ENCODE assay signal across 8 cellular contexts in genomic region chr4:111937368-111937767, GRCh38.
DNase-seq lines count a peak whose midpoint lies in the region; ATAC-seq, FAIRE-seq and TF ChIP-seq lines count a peak whose summit lies in the region.

No MANE protein-coding gene starts in this region.

- no peaks in the 10 kb centered on the region for H3K9me3 Mint-ChIP-seq in T-cell

- H3K27ac Mint-ChIP-seq in T-cell, result no peak overlapping the region

- no peak overlapping the region for H3K4me3 Mint-ChIP-seq in T-cell

- no peak for FAIRE-seq in HTR-8/SVneo (lab: Jason Lieb, UNC)

- peaks cover 0 to 1% of the 10 kb centered on the region in 2 donors for H3K27me3 Mint-ChIP-seq in T-cell

- H3K36me3 Mint-ChIP-seq in T-cell, result no peaks in the 10 kb centered on the region

- ATAC-seq in SK-N-SH treated with all-trans-retinoic acid at 6 μM for 48 hours (peak; percentile 88), T-cell (replicated peaks in 1 of 4) (no peak)

- no peak for TF ChIP-seq CTCF in GM20000 (IDR thresholded peaks at IDR 0.05; ENCODE audit: extremely low read depth, missing control alignments)

- H3K4me1 Mint-ChIP-seq in T-cell, result no peaks in the 10 kb centered on the region

- DNase-seq in DMS53 (lab: John Stamatoyannopoulos, UW) (peak; percentile 69), GM20000 (ENCODE audit: low spot score) (peak; percentile 10), HTR-8/SVneo (ENCODE audit: insufficient read length, low spot score) (peak; percentile 7), lung microvascular endothelial cell (ENCODE audit: low read depth in 2 of 2) (peak; percentile 4 to 26), NCI-H128 (lab: John Stamatoyannopoulos, UW; ENCODE audit: unreplicated experiment) (no peak), T-cell (no peak)
- DNase-seq in activated effector memory CD4-positive, alpha-beta T cell treated with Interleukin-2 at 50 U/mL for 16 hours, result no peak

- POLR2A ChIA-PET in T-cell (lab: Charles Lee), result no interaction called here

- CTCF ChIA-PET in T-cell (lab: Charles Lee), result interaction anchor here in 1 of 2 donors (0.6 kb wide), 1 partner anchor 82 kb away, joined by 3 read pairs; no protein-coding TSS in a partner anchor

TF ChIP-seq in SK-N-SH treated with all-trans-retinoic acid at 6 μM for 48 hours, 23 proteins besides CTCF, POLR2A, EP300 and RAD21:
- TF ChIP-seq SNAI2 (CRISPR knock-in tag; IDR thresholded peaks at IDR 0.05) (no peak), ZNF565 (CRISPR knock-in tag; conservative IDR thresholded peaks at IDR 0.05; ENCODE audit: low read depth) (no peak), ZC3H10 (CRISPR knock-in tag; IDR thresholded peaks at IDR 0.05) (no peak), ZNF70 (CRISPR knock-in tag; IDR thresholded peaks at IDR 0.05) (no peak), CSDC2 (CRISPR knock-in tag; IDR thresholded peaks at IDR 0.05) (no peak), PATZ1 (CRISPR knock-in tag; IDR thresholded peaks at IDR 0.05; ENCODE audit: borderline replicate concordance) (no peak), TSHZ2 (CRISPR knock-in tag; IDR thresholded peaks at IDR 0.05) (no peak), CSRNP3 (CRISPR knock-in tag; IDR thresholded peaks at IDR 0.05) (no peak), PPARA (CRISPR knock-in tag; IDR thresholded peaks at IDR 0.05; ENCODE audit: borderline replicate concordance) (no peak)

Comparison
In these comparisons a context has a peak if more than half of its experiments do, and no peak if none do; other contexts are left out.
1. DNase-seq: peak in DMS53 (single experiment), GM20000 (single experiment), HTR-8/SVneo (single experiment) and lung microvascular endothelial cell (2 of 2); none in activated effector memory CD4-positive, alpha-beta T cell treated with Interleukin-2 at 50 U/mL for 16 hours (single experiment), NCI-H128 (single experiment) and T-cell (0 of 34).